10 cellular contexts compared by ENCODE assay signal in the genomic region with DNA sequence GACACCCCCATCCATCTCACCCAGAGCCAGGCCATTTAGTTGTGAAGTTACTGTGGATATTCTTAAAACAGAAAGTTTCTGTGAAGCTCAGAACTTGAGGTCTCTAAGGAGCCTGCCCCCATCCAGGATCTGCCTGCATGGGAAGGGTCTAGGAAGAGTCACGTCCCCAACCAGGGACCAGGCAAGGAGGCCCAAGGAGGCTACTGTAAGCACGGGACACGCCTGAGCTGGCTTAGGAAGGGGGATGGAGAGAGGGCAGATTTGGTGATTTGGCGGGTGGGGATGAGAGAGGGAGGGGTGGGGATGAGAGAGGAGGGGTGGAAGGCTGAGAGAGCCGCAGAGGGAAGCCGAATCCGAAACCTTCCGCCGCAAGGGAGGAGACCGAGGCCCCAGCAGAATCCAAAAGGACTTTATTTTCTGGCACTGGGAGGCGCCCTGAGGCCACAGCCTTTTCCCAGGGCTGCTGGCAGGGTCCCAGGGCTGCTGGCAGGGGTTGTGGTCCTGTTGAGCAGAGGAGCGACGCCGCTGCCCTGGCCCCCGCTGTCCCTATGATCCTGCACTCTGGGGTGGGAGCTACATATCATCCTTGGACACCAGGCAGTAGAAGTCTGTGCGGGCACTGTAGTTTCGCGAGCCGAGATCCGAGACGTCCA. TPM values are rescaled to one million over a fixed set of nuclear protein-coding genes. Genes with fewer than 3 reads are reported as not detected.
DNase-seq lines count a peak whose midpoint lies in the region; ATAC-seq and TF ChIP-seq lines count a peak whose summit lies in the region.
"Had no signal": no experiment of that assay in that cellular context is flagged by ENCODE, and none has a peak within 500 bp of the region (broad histone marks: within the 10 kb centered on the region; RNA-seq: fewer than 3 reads in every experiment).

No MANE protein-coding gene starts in this region.

- no peak for TF ChIP-seq CTCF in mesothelial cell of epicardium (IDR thresholded peaks at IDR 0.05; ENCODE audit: unreplicated experiment)

- peaks cover 10% of the 10 kb centered on the region for H4K20me1 ChIP-seq in BLaER1

- ATAC-seq in GM18861 (IDR thresholded peaks at IDR 0.05; ENCODE audit: unreplicated experiment), result no peak

- H3K27ac ChIP-seq in BLaER1, result peak overlapping the region; percentile 80; the same call in 1 of the 2 replicates

- H3K9ac ChIP-seq in BLaER1, result peak overlapping the region; percentile 61; the same call in 1 of the 2 replicates

- H3K36me3 Mint-ChIP-seq in mesothelial cell of epicardium, result no peaks in the 10 kb centered on the region

- H3K4me1 Mint-ChIP-seq in mesothelial cell of epicardium, result peaks cover 6% of the 10 kb centered on the region

- H3K27ac Mint-ChIP-seq in mesothelial cell of epicardium, result peak overlapping the region; percentile 73

- peak overlapping the region; percentile 58 for H3K4me3 Mint-ChIP-seq in mesothelial cell of epicardium

- H3K27me3 ChIP-seq in BLaER1, result peaks cover 1% of the 10 kb centered on the region

- no peaks in the 10 kb centered on the region for H3K27me3 Mint-ChIP-seq in mesothelial cell of epicardium (ENCODE audit: low read depth)

- DNase-seq in NCI-H1694 treated with DMSO at 0.1 percent for 48 hours (lab: John Stamatoyannopoulos, UW) (peak; percentile 18), dermis blood vessel endothelial cell (peak; percentile 21), mesothelial cell of epicardium (ENCODE audit: low spot score in 2 of 2, unreplicated experiment in 2 of 2) (no peak), NCI-H128 (lab: John Stamatoyannopoulos, UW; ENCODE audit: unreplicated experiment) (no peak), Kasumi-1 (lab: John Stamatoyannopoulos, UW) (no peak), kidney tubule cell (ENCODE audit: low spot score) (no peak)
- DNase-seq: activated CD8-positive, alpha-beta memory T cell treated with anti-CD3 and anti-CD28 coated beads, Interleukin-2, amount 50 U/mL, for 48 hours had no signal

- peak overlapping the region; percentile 84 for H3K4me2 ChIP-seq in BLaER1

- H3K4me3 ChIP-seq in BLaER1, result no peak overlapping the region

- peaks cover 51% of the 10 kb centered on the region for H3K4me1 ChIP-seq in BLaER1

- peaks cover under 1% of the 10 kb centered on the region; the same call in 1 of the 2 replicates for H3K9me3 ChIP-seq in BLaER1

- no peaks in the 10 kb centered on the region for H3K9me3 Mint-ChIP-seq in mesothelial cell of epicardium

- H3K36me3 ChIP-seq in BLaER1, result peaks cover 3% of the 10 kb centered on the region; the same call in 1 of the 2 replicates

RNA-seq across cellular contexts. Expression of gene SIGIRR, which starts 9.3 kb away (rescaled TPM):
- total RNA-seq in dermis blood vessel endothelial cell (43.2 and 52.2 TPM in 2 replicates), mesothelial cell of epicardium (35.5 to 42.5 TPM (median 39.2 TPM) in 3 replicates)

RNA-seq across cellular contexts. Expression of gene PKP3, which starts 11.4 kb away (rescaled TPM):
- total RNA-seq in dermis blood vessel endothelial cell (0.09 and 0.68 TPM in 2 replicates), mesothelial cell of epicardium (57.5 to 65.7 TPM (median 58.8 TPM) in 3 replicates)

RNA-seq across cellular contexts. Expression of gene B4GALNT4, which starts 36.1 kb away (rescaled TPM):
- 0.42 and 5.6 TPM in 2 replicates for total RNA-seq in dermis blood vessel endothelial cell
- 294 to 314 TPM (median 300 TPM) in 3 replicates for total RNA-seq in mesothelial cell of epicardium
- total RNA-seq: RPMI7951 had no signal

RNA-seq across cellular contexts. Expression of gene ANO9, which starts 36.4 kb away (rescaled TPM):
- total RNA-seq in dermis blood vessel endothelial cell, result 0.42 and 10.7 TPM in 2 replicates
- 29.7 to 32.3 TPM (median 30.6 TPM) in 3 replicates for total RNA-seq in mesothelial cell of epicardium
- total RNA-seq: RPMI7951 had no signal

RNA-seq across cellular contexts. Expression of gene PTDSS2, which starts 44.6 kb away (rescaled TPM):
- total RNA-seq in dermis blood vessel endothelial cell (34.5 and 50.2 TPM in 2 replicates), mesothelial cell of epicardium (39.0 to 49.7 TPM (median 42.1 TPM) in 3 replicates)

Comparison
In these comparisons a context has a peak if more than half of its experiments do, and no peak if none do; other contexts are left out.
1. DNase-seq: peak in NCI-H1694 treated with DMSO at 0.1 percent for 48 hours (single experiment) and dermis blood vessel endothelial cell (single experiment); none in mesothelial cell of epicardium (0 of 2), NCI-H128 (single experiment), Kasumi-1 (0 of 2) and kidney tubule cell (single experiment).
2. RNA of gene PKP3, which starts 11.4 kb away (total RNA-seq): 57.5 to 65.7 TPM in mesothelial cell of epicardium; 0.09 to 0.68 TPM in dermis blood vessel endothelial cell; every median in the first group is over 10 times any median in the second.
3. RNA of gene B4GALNT4, which starts 36.1 kb away (total RNA-seq): 294 to 314 TPM in mesothelial cell of epicardium; 0.42 to 5.6 TPM in dermis blood vessel endothelial cell; every median in the first group is over 10 times any median in the second.